Comparison of ENCODE assay signal across 8 cellular contexts in the genomic region with DNA sequence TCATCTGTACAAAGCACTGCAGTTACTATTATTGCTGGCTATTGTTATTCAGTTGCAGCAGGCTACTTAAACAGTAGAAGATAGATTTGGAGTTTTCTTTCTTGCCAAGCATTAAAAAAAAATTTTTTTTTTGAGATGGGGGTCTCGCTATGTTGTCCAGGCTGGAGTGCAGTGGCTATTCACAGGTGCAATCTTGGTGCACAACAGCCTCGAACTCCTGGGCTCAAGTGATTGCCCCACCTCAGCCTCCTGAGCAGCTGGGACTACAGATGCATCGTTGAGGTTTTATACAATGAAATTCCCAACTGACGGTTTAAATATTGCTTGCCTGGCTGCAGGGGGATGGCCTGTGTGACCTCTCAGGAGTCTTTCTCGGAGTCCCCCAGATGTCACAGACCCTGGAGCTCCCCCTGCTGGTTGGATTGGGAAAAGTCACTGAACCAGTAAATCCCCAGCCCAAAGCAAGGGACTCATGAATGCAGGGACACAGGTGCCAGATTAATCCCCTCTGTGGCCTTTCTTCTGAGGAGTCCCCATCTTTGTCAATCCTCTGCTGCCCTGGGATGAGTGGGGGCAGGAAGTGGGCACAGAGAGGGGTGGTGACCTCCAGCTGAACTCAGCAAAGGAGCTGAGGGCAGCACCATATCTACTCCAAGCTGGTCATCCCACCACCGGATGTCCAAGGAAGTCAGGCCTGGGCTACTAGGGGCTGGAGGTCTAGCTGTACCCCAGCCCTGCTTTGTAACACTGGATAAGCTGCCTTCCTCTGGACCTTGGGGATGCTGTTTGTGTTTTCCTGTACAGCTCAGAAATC.
DNase-seq lines count a peak whose midpoint lies in the region; ATAC-seq and TF ChIP-seq lines count a peak whose summit lies in the region.

No MANE protein-coding gene starts in this region.

- H3K27ac ChIP-seq in MM.1S (ENCODE audit: low read length) (no peak overlapping the region), breast epithelium (no peak overlapping the region)

- DNase-seq in ELF-1 (ENCODE audit: low read depth, low spot score) (peak; percentile 86), MM.1S (peak; percentile 64), breast epithelium (ENCODE audit: low spot score in 2 of 2) (peak; percentile 71 to 78), inferior parietal cortex (ENCODE audit: extremely low spot score) (peak; percentile 88)
- peak; percentile 55 to 71 for DNase-seq in stimulated activated CD4-positive, alpha-beta T cell treated with anti-CD3 and anti-CD28 coated beads, Interleukin-1b, Interleukin-23, amount 100 ng/mL, for 1 hour (ENCODE audit: low read depth in 2 of 2)

- H2AFZ ChIP-seq in MM.1S (ENCODE audit: low read length), result no peak overlapping the region

- H3K4me3 ChIP-seq in MM.1S (ENCODE audit: low read length) (no peak overlapping the region), WI38 (ENCODE audit: low read depth, low read length) (no peak overlapping the region), breast epithelium (no peak overlapping the region)

- ATAC-seq in HG03159 (IDR thresholded peaks at IDR 0.05; ENCODE audit: unreplicated experiment) (no peak), HG02642 (IDR thresholded peaks at IDR 0.05; ENCODE audit: poor library complexity, unreplicated experiment) (no peak)

- no peak for TF ChIP-seq POLR2A in breast epithelium (IDR thresholded peaks at IDR 0.05)

- no peaks in the 10 kb centered on the region for H3F3A ChIP-seq in MM.1S (ENCODE audit: insufficient read depth, low read length)

- peak; percentile 78 for TF ChIP-seq CTCF in MM.1S (IDR thresholded peaks at IDR 0.05; ENCODE audit: low read length)
- TF ChIP-seq CTCF in WI38 (IDR thresholded peaks at IDR 0.05; ENCODE audit: low read depth, low read length), result peak; percentile 77
- TF ChIP-seq CTCF in breast epithelium (IDR thresholded peaks at IDR 0.05), result peak; percentile 81 to 93 (median 86)

- H3K79me2 ChIP-seq in MM.1S (ENCODE audit: low read length), result no peaks in the 10 kb centered on the region

- no peaks in the 10 kb centered on the region for H4K20me1 ChIP-seq in MM.1S (ENCODE audit: insufficient read depth, low read length)

- no peaks in the 10 kb centered on the region for H3K9me2 ChIP-seq in MM.1S (replicated peaks; ENCODE audit: insufficient read depth, low read length)

- H3K4me1 ChIP-seq in MM.1S (ENCODE audit: low read length) (no peaks in the 10 kb centered on the region), breast epithelium (no peaks in the 10 kb centered on the region)

- no peak overlapping the region for H3K4me2 ChIP-seq in MM.1S (ENCODE audit: low read depth, low read length)

- H3K9ac ChIP-seq in MM.1S (ENCODE audit: low read length), result no peak overlapping the region

- intact Hi-C loops in breast epithelium (cut with DNase I; ENCODE audit: low total_unique reads), result no loop called here

- no peaks in the 10 kb centered on the region for H3K9me3 ChIP-seq in MM.1S (replicated peaks; ENCODE audit: insufficient read depth, low read length)
- H3K9me3 ChIP-seq in breast epithelium, result no peaks in the 10 kb centered on the region

- H3K36me3 ChIP-seq in MM.1S (replicated peaks; ENCODE audit: insufficient read depth, low read length), result no peaks in the 10 kb centered on the region
- H3K36me3 ChIP-seq in breast epithelium, result no peaks in the 10 kb centered on the region

- H3K27me3 ChIP-seq in MM.1S (replicated peaks; ENCODE audit: insufficient read depth, low read length), result peaks cover 67% of the 10 kb centered on the region
- no peaks in the 10 kb centered on the region for H3K27me3 ChIP-seq in breast epithelium
